ENCODE assay signal across 8 cellular contexts in genomic region chr22:50342651-50343540, GRCh38. TPM values are rescaled to one million over a fixed set of nuclear protein-coding genes. Genes with fewer than 3 reads are reported as not detected.
DNase-seq lines count a peak whose midpoint lies in the region; ATAC-seq, FAIRE-seq and TF ChIP-seq lines count a peak whose summit lies in the region.

Gene PPP6R2, plus strand, starts transcription at chr22:50343327. Its CDS starts 50,582 bp downstream, at chr22:50393909.

- intact Hi-C loops in activated B cell treated with CpG ODN at 0.5 μM for 24 hours (cut with micrococcal nuclease), result loop anchor here (1.0 to 5.0 kb wide), 9 partner anchors 16 to 278 kb away; partner anchors contain the start of genes CHKB and DENND6B

- H3K4me3 ChIP-seq in HEK293 (ENCODE audit: low read depth, low read length), result peak within 1 kb of the TSS; percentile 67
- peak within 1 kb of the TSS; percentile 60 to 68 for H3K4me3 ChIP-seq in cardiac fibroblast (replicated peaks in 1 of 2; ENCODE audit: low read depth in 2 of 2, low read length in 2 of 2)

- peak within 1 kb of the TSS; percentile 83 for H3K4me3 Mint-ChIP-seq in activated B cell treated with CpG ODN at 0.5 μM for 24 hours

- peak within 1 kb of the TSS; percentile 95 for H3K27ac ChIP-seq in HEK293 (ENCODE audit: extremely low read depth, low read depth, low read length)

- no peaks in the 10 kb centered on the region for H3K9me3 ChIP-seq in HEK293 (ENCODE audit: control insufficient read depth, insufficient read depth, low read depth, low read length)

- H3K36me3 Mint-ChIP-seq in activated B cell treated with CpG ODN at 0.5 μM for 24 hours (ENCODE audit: low read depth), result no peaks in the 10 kb centered on the region

- CTCF ChIA-PET in HEK293 (lab: Yijun Ruan, JAX) (interaction anchor here (0.6 to 2.7 kb wide), 21 partner anchors 10 to 192 kb away, joined by 3 to 42 read pairs (median 5); partner anchors contain the start of genes DENND6B, HDAC10, LMF2 and NCAPH2), activated B cell treated with CpG ODN at 0.5 μM for 24 hours (lab: Charles Lee) (interaction anchor here (0.6 to 2.7 kb wide), 16 partner anchors 11 to 278 kb away, joined by 3 to 39 read pairs (median 6); partner anchors contain the start of genes HDAC10, SCO2 and TUBGCP6)

- ATAC-seq in activated B cell treated with CpG ODN at 0.5 μM for 24 hours (ENCODE audit: low read depth), result peak; percentile 80
- no peak for ATAC-seq in HG03457 (IDR thresholded peaks at IDR 0.05; ENCODE audit: unreplicated experiment)

- H3K36me3 ChIP-seq in HEK293 (ENCODE audit: control insufficient read depth in 2 of 2, insufficient read depth in 1 of 2, low read length in 2 of 2), result peaks cover 0 to 28% of the 10 kb centered on the region in 2 experiments; a peak in 2 of 3 replicates

- POLR2A ChIA-PET in HEK293 (lab: Yijun Ruan, JAX), result interaction anchor here (0.7 to 2.0 kb wide), 7 partner anchors 15 to 183 kb away, joined by 3 to 6 read pairs (median 5); partner anchors contain the start of genes HDAC10, MAPK12, PLXNB2 and SCO2
- POLR2A ChIA-PET in activated B cell treated with CpG ODN at 0.5 μM for 24 hours (lab: Charles Lee), result interaction anchor here (0.6 to 2.2 kb wide), 13 partner anchors 14 to 187 kb away, joined by 3 to 8 read pairs (median 3); partner anchors contain the start of genes DENND6B, HDAC10, LMF2 and NCAPH2

- H3K27ac Mint-ChIP-seq in activated B cell treated with CpG ODN at 0.5 μM for 24 hours, result peak within 1 kb of the TSS; percentile 89

- FAIRE-seq in GM12891 (lab: Jason Lieb, UNC), result peak; percentile 74

- no peaks in the 10 kb centered on the region for H3K4me1 ChIP-seq in HEK293 (ENCODE audit: control insufficient read depth, insufficient read depth, low read length)

- 0 out of 2 replicates have a peak, but pooled peaks have one; percentile 29 for TF ChIP-seq POLR2A in GM12891 (IDR thresholded peaks at IDR 0.05; ENCODE audit: low read depth, low read length)

- H3K4me1 Mint-ChIP-seq in activated B cell treated with CpG ODN at 0.5 μM for 24 hours, result peaks cover 12% of the 10 kb centered on the region

- H3K9me3 Mint-ChIP-seq in activated B cell treated with CpG ODN at 0.5 μM for 24 hours, result no peaks in the 10 kb centered on the region

- DNase-seq in GM12891 (ENCODE audit: insufficient read length, low spot score) (peak; percentile 80), NCI-H1048 (lab: John Stamatoyannopoulos, UW) (peak; percentile 41), activated B cell treated with CpG ODN at 0.5 μM for 24 hours (peak; percentile 94), cardiac fibroblast (ENCODE audit: low read depth in 2 of 2) (peak; percentile 64 to 73), iris pigment epithelial cell (ENCODE audit: low read depth) (peak; percentile 60)
- peak; percentile 93 for DNase-seq in stimulated activated CD4-positive, alpha-beta T cell treated with anti-CD3 and anti-CD28 coated beads, Interleukin-12 subunit alpha, Interleukin-12 subunit beta, amount 100 ng/mL, for 4 hours

- TF ChIP-seq CTCF in HEK293 (tag by site-specific recombination; IDR thresholded peaks at IDR 0.05), result no peak
- TF ChIP-seq CTCF in activated B cell treated with CpG ODN at 0.5 μM for 24 hours (IDR thresholded peaks at IDR 0.05), result no peak
- TF ChIP-seq CTCF in cardiac fibroblast (IDR thresholded peaks at IDR 0.05; ENCODE audit: low read depth, low read length), result no peak

- H3K27me3 Mint-ChIP-seq in activated B cell treated with CpG ODN at 0.5 μM for 24 hours, result no peaks in the 10 kb centered on the region

TF ChIP-seq in GM12891, 5 proteins besides CTCF, POLR2A, EP300 and RAD21:
- TF ChIP-seq PAX5 (IDR thresholded peaks at IDR 0.05; ENCODE audit: insufficient read depth, low read length, severe bottlenecking) (no peak), SPI1 (IDR thresholded peaks at IDR 0.05; ENCODE audit: low read depth, low read length) (no peak), POLR2AphosphoS5 (IDR thresholded peaks at IDR 0.05; ENCODE audit: low read depth, low read length) (0 out of 2 replicates have a peak, but pooled peaks have one; percentile 41), POU2F2 (IDR thresholded peaks at IDR 0.05; ENCODE audit: low read depth, low read length) (0 out of 2 replicates have a peak, but pooled peaks have one; percentile 23), TAF1 (IDR thresholded peaks at IDR 0.05; ENCODE audit: low read depth, low read length) (peak; percentile 57; the same call in 1 of the 2 replicates)

TF ChIP-seq in HEK293, 187 proteins besides CTCF, POLR2A, EP300 and RAD21 (continues in another document):
- no peak for TF ChIP-seq SALL2 (tag by site-specific recombination; IDR thresholded peaks at IDR 0.05; ENCODE audit: borderline replicate concordance)
- TF ChIP-seq ZSCAN23 (tag by site-specific recombination; IDR thresholded peaks at IDR 0.05), result 0 out of 2 replicates have a peak, but pooled peaks have one; percentile 20
- no peak for TF ChIP-seq ZNF324 (tag by site-specific recombination; IDR thresholded peaks at IDR 0.05)
- no peak for TF ChIP-seq ZNF555 (tag by site-specific recombination; conservative IDR thresholded peaks at IDR 0.05)
- 0 out of 2 replicates have a peak, but pooled peaks have one; percentile 51 for TF ChIP-seq ZBTB7A (tag by site-specific recombination; IDR thresholded peaks at IDR 0.05; ENCODE audit: low read depth)
- no peak for TF ChIP-seq ZNF202 (tag by site-specific recombination; IDR thresholded peaks at IDR 0.05; ENCODE audit: borderline replicate concordance)
- TF ChIP-seq KLF10 (tag by site-specific recombination; IDR thresholded peaks at IDR 0.05), result no peak
- peak; percentile 74 for TF ChIP-seq EGR2 (tag by site-specific recombination; IDR thresholded peaks at IDR 0.05; ENCODE audit: low read depth)
- peak; percentile 93 for TF ChIP-seq ZNF335 (tag by site-specific recombination; conservative IDR thresholded peaks at IDR 0.05)
- TF ChIP-seq ZNF776 (tag by site-specific recombination; IDR thresholded peaks at IDR 0.05; ENCODE audit: borderline replicate concordance), result no peak
- TF ChIP-seq HIC1 (tag by site-specific recombination; IDR thresholded peaks at IDR 0.05), result no peak
- TF ChIP-seq KLF17 (tag by site-specific recombination; IDR thresholded peaks at IDR 0.05), result 0 out of 2 replicates have a peak, but pooled peaks have one; percentile 30
- peak; percentile 64 for TF ChIP-seq ZBTB26 (tag by site-specific recombination; optimal IDR thresholded peaks at IDR 0.05)
- TF ChIP-seq ZFP37 (tag by site-specific recombination; IDR thresholded peaks at IDR 0.05), result 0 out of 2 replicates have a peak, but pooled peaks have one; percentile 14
- TF ChIP-seq PRDM6 (tag by site-specific recombination; IDR thresholded peaks at IDR 0.05), result no peak

RNA-seq across cellular contexts. Expression of gene PPP6R2, which starts in this region (rescaled TPM):
- 22.9 TPM for polyA plus RNA-seq in GM12891 (2012; ENCODE audit: low read depth, missing spikeins)
- 64.0 and 77.3 TPM in 2 replicates for total RNA-seq in activated B cell treated with CpG ODN at 0.5 μM for 24 hours

Comparison
In these comparisons a context has a peak if more than half of its experiments do, and no peak if none do; other contexts are left out.
1. DNase-seq: peak in every context shown above with its lines; median percentile 94 in activated B cell treated with CpG ODN at 0.5 μM for 24 hours; 93 in stimulated activated CD4-positive, alpha-beta T cell treated with anti-CD3 and anti-CD28 coated beads, Interleukin-12 subunit alpha, Interleukin-12 subunit beta, amount 100 ng/mL, for 4 hours; 80 in GM12891; 68 in cardiac fibroblast; 60 in iris pigment epithelial cell; 41 in NCI-H1048.